In genomic region chr5:114325552-114325951, GRCh38 we compare ENCODE assay signal across 20 cellular contexts. TPM values are rescaled to one million over a fixed set of nuclear protein-coding genes. Genes with fewer than 3 reads are reported as not detected.
DNase-seq lines count a peak whose midpoint lies in the region; ATAC-seq, FAIRE-seq and TF ChIP-seq lines count a peak whose summit lies in the region.
"Had no signal": no experiment of that assay in that cellular context is flagged by ENCODE, and none has a peak within 500 bp of the region (broad histone marks: within the 10 kb centered on the region; RNA-seq: fewer than 3 reads in every experiment).

No MANE protein-coding gene starts in this region.

- no peak overlapping the region for H3K27ac ChIP-seq in breast epithelium
- H3K27ac ChIP-seq in endothelial cell of umbilical vein (ENCODE audit: insufficient read depth, low read depth, low read length): peak overlapping the region; percentile 32
- no peak overlapping the region for H3K27ac ChIP-seq in uterus
- H3K27ac ChIP-seq: adrenal gland, esophagus muscularis mucosa had no signal

- no peak overlapping the region for H3K4me3 Mint-ChIP-seq in MCF 10A (ENCODE audit: unreplicated experiment)
- H3K4me3 Mint-ChIP-seq: activated T-cell treated with anti-CD3 and anti-CD28 coated beads, Interleukin-2, amount 50 U/mL, for 72 hours; GM23338; memory B cell; stimulated activated naive CD8-positive, alpha-beta T cell treated with anti-CD3 and anti-CD28 coated beads, Interleukin-15, amount 100 ng/mL, for 72 hours had no signal

- no peaks in the 10 kb centered on the region for H3K4me1 Mint-ChIP-seq in MCF 10A (ENCODE audit: insufficient read depth, unreplicated experiment)
- H3K4me1 Mint-ChIP-seq: GM23338; memory B cell; stimulated activated naive CD8-positive, alpha-beta T cell treated with anti-CD3 and anti-CD28 coated beads, Interleukin-15, amount 100 ng/mL, for 72 hours had no signal

- no peak overlapping the region for H3K9ac ChIP-seq in endothelial cell of umbilical vein (replicated peaks; ENCODE audit: extremely low read depth, insufficient read depth, low read length)

- DNase-seq in MCF 10A (ENCODE audit: unreplicated experiment) (peak; percentile 10), breast epithelium (ENCODE audit: low spot score in 2 of 2) (no peak), MV-4-11 (lab: John Stamatoyannopoulos, UW) (peak; percentile 4), endothelial cell of umbilical vein (ENCODE audit: low read depth, low spot score) (peak; percentile 98), mucosa of descending colon (peak in 1 of 3 donors; percentile 12), NCI-H128 (lab: John Stamatoyannopoulos, UW; ENCODE audit: unreplicated experiment) (no peak), uterus (no peak)
- DNase-seq in stimulated activated CD4-positive, alpha-beta T cell treated with anti-CD3 and anti-CD28 coated beads, Interleukin-4, amount 100 ng/mL, for 4 hours: no peak
- DNase-seq: activated CD4-positive, alpha-beta T cell treated with anti-CD3 and anti-CD28 coated beads, Interleukin-2, amount 50 U/mL, for 48 hours; activated T-cell treated with anti-CD3 and anti-CD28 coated beads, Interleukin-2, amount 50 U/mL, for 72 hours; cortex of kidney; NCI-H1930; NCI-H774; SHP77 treated with DMSO at 0.1 percent for 48 hours; stimulated activated naive CD8-positive, alpha-beta T cell treated with anti-CD3 and anti-CD28 coated beads, Interleukin-15, amount 100 ng/mL, for 72 hours; T-helper 9 cell had no signal

- H3K4me1 ChIP-seq in breast epithelium (no peaks in the 10 kb centered on the region), endothelial cell of umbilical vein (ENCODE audit: control insufficient read depth, extremely low read depth, insufficient read depth, low read length) (peaks cover 24% of the 10 kb centered on the region), mucosa of descending colon (ENCODE audit: low read depth) (no peaks in the 10 kb centered on the region), uterus (no peaks in the 10 kb centered on the region)
- H3K4me1 ChIP-seq: adrenal gland, esophagus muscularis mucosa had no signal

- no peaks in the 10 kb centered on the region for H4K20me1 ChIP-seq in endothelial cell of umbilical vein (replicated peaks; ENCODE audit: control insufficient read depth, extremely low read depth, insufficient read depth, low read length)

- H2AFZ ChIP-seq in endothelial cell of umbilical vein (ENCODE audit: low read depth, low read length): no peak overlapping the region
- H2AFZ ChIP-seq: GM23338 had no signal

- TF ChIP-seq POLR2A in breast epithelium (IDR thresholded peaks at IDR 0.05): no peak
- no peak for TF ChIP-seq POLR2A in endothelial cell of umbilical vein (IDR thresholded peaks at IDR 0.05; ENCODE audit: low read depth, low read length)
- TF ChIP-seq POLR2A in uterus (IDR thresholded peaks at IDR 0.05): no peak

- H3K36me3 Mint-ChIP-seq in MCF 10A (ENCODE audit: insufficient read depth, unreplicated experiment): no peaks in the 10 kb centered on the region
- H3K36me3 Mint-ChIP-seq: memory B cell had no signal

- no TSS peak for BruUV-seq in MCF 10A (replicated peaks; lab: Mats Ljungman, UMichigan)
- no TSS peak for BruUV-seq in endothelial cell of umbilical vein (replicated peaks; lab: Mats Ljungman, UMichigan)

- no peak overlapping the region for H3K27ac Mint-ChIP-seq in MCF 10A (ENCODE audit: low read depth, unreplicated experiment)
- H3K27ac Mint-ChIP-seq: activated T-cell treated with anti-CD3 and anti-CD28 coated beads, Interleukin-2, amount 50 U/mL, for 72 hours; GM23338; memory B cell; stimulated activated naive CD8-positive, alpha-beta T cell treated with anti-CD3 and anti-CD28 coated beads, Interleukin-15, amount 100 ng/mL, for 72 hours had no signal

- H3K27me3 Mint-ChIP-seq in MCF 10A (ENCODE audit: insufficient read depth, unreplicated experiment): peaks cover 29% of the 10 kb centered on the region
- H3K27me3 Mint-ChIP-seq: stimulated activated naive CD8-positive, alpha-beta T cell treated with anti-CD3 and anti-CD28 coated beads, Interleukin-15, amount 100 ng/mL, for 72 hours had no signal

- no peaks in the 10 kb centered on the region for H3K9me3 Mint-ChIP-seq in MCF 10A (ENCODE audit: unreplicated experiment)
- H3K9me3 Mint-ChIP-seq: GM23338; stimulated activated naive CD8-positive, alpha-beta T cell treated with anti-CD3 and anti-CD28 coated beads, Interleukin-15, amount 100 ng/mL, for 72 hours had no signal

- H3K36me3 ChIP-seq in breast epithelium: no peaks in the 10 kb centered on the region
- H3K36me3 ChIP-seq in endothelial cell of umbilical vein (ENCODE audit: control insufficient read depth in 2 of 2, extremely low read depth in 1 of 2, insufficient read depth in 2 of 2, low read length in 2 of 2): no peaks in the 10 kb centered on the region
- H3K36me3 ChIP-seq in mucosa of descending colon (ENCODE audit: low read depth): no peaks in the 10 kb centered on the region
- no peaks in the 10 kb centered on the region for H3K36me3 ChIP-seq in uterus
- H3K36me3 ChIP-seq: adrenal gland, esophagus muscularis mucosa had no signal

- intact Hi-C loops in MCF 10A (cut with micrococcal nuclease) (no loop called here), breast epithelium (cut with DNase I; ENCODE audit: low total_unique reads) (no loop called here), endothelial cell of umbilical vein (cut with micrococcal nuclease) (loop anchor here (2.0 kb wide), 1 partner anchor 35 kb away; no protein-coding TSS in a partner anchor), mucosa of descending colon (cut with DNase I, micrococcal nuclease) (no loop called here), uterus (cut with DNase I; ENCODE audit: low total_unique reads) (no loop called here)

- no peaks in the 10 kb centered on the region for H3K9me3 ChIP-seq in breast epithelium
- no peaks in the 10 kb centered on the region for H3K9me3 ChIP-seq in endothelial cell of umbilical vein (replicated peaks; ENCODE audit: control insufficient read depth, insufficient read depth, low read length)
- no peaks in the 10 kb centered on the region for H3K9me3 ChIP-seq in mucosa of descending colon
- H3K9me3 ChIP-seq in uterus: no peaks in the 10 kb centered on the region
- H3K9me3 ChIP-seq: adrenal gland, esophagus muscularis mucosa had no signal

- no peak for TF ChIP-seq CTCF in MCF 10A (IDR thresholded peaks at IDR 0.05; ENCODE audit: unreplicated experiment)
- TF ChIP-seq CTCF in breast epithelium (IDR thresholded peaks at IDR 0.05): no peak
- no peak for TF ChIP-seq CTCF in endothelial cell of umbilical vein (IDR thresholded peaks at IDR 0.05; ENCODE audit: extremely low read depth in 1 of 2, insufficient read depth in 1 of 2, low read depth in 1 of 2, low read length in 2 of 2)
- TF ChIP-seq CTCF in mucosa of descending colon (IDR thresholded peaks at IDR 0.05): no peak
- TF ChIP-seq CTCF in uterus (IDR thresholded peaks at IDR 0.05): no peak

- FAIRE-seq in endothelial cell of umbilical vein (lab: Jason Lieb, UNC): peak; percentile 44

- peak; percentile 59 for ATAC-seq in mucosa of descending colon
- ATAC-seq: activated T-cell treated with anti-CD3 and anti-CD28 coated beads, Interleukin-2, amount 50 U/mL, for 72 hours; GM23338; stimulated activated naive CD8-positive, alpha-beta T cell treated with anti-CD3 and anti-CD28 coated beads, Interleukin-15, amount 100 ng/mL, for 72 hours had no signal

- no peaks in the 10 kb centered on the region for H3K9me1 ChIP-seq in endothelial cell of umbilical vein (replicated peaks; ENCODE audit: control insufficient read depth, extremely low read depth, insufficient read depth, low read length)

- H3K79me2 ChIP-seq in endothelial cell of umbilical vein (ENCODE audit: control insufficient read depth, insufficient read depth, low read length): no peaks in the 10 kb centered on the region

- peak overlapping the region; percentile 54 for H3K4me2 ChIP-seq in endothelial cell of umbilical vein (ENCODE audit: insufficient read depth, low read length)
- H3K4me2 ChIP-seq: GM23338 had no signal

- H3K27me3 ChIP-seq in breast epithelium (no peaks in the 10 kb centered on the region), endothelial cell of umbilical vein (ENCODE audit: control insufficient read depth in 2 of 2, insufficient read depth in 2 of 2, low read length in 2 of 2) (no peaks in the 10 kb centered on the region), uterus (no peaks in the 10 kb centered on the region)
- H3K27me3 ChIP-seq: adrenal gland, esophagus muscularis mucosa had no signal

- dilution Hi-C loops in endothelial cell of umbilical vein (cut with MboI; ENCODE audit: extremely low pct_ligation_motif_present, low sequenced_read_pairs): no loop called here

- POLR2A ChIA-PET in MCF 10A (lab: Yijun Ruan, JAX) (no interaction called here), endothelial cell of umbilical vein (lab: Charles Lee) (no interaction called here)

- CTCF ChIA-PET in MCF 10A (lab: Yijun Ruan, JAX) (no interaction called here), endothelial cell of umbilical vein (lab: Charles Lee) (interaction anchor here (0.5 to 1.5 kb wide), 2 partner anchors 12 to 33 kb away, joined by 3 read pairs; no protein-coding TSS in a partner anchor)

- H3K4me3 ChIP-seq in breast epithelium: no peak overlapping the region
- H3K4me3 ChIP-seq in endothelial cell of umbilical vein (replicated peaks in 1 of 3; ENCODE audit: insufficient read depth in 1 of 3, low read depth in 1 of 3, low read length in 3 of 3): no peak overlapping the region
- H3K4me3 ChIP-seq in mucosa of descending colon: no peak overlapping the region
- H3K4me3 ChIP-seq in uterus: no peak overlapping the region
- H3K4me3 ChIP-seq: adrenal gland, esophagus muscularis mucosa, GM23338 had no signal

TF ChIP-seq in endothelial cell of umbilical vein, 7 proteins besides CTCF, POLR2A, EP300 and RAD21 (continues in another document):
- TF ChIP-seq MYC (IDR thresholded peaks at IDR 0.05; ENCODE audit: low read depth, low read length) (no peak), GATA2 (IDR thresholded peaks at IDR 0.05; ENCODE audit: insufficient read depth, insufficient read length, low read depth, low read length) (peak; percentile 35), EZH2 (IDR thresholded peaks at IDR 0.05; ENCODE audit: borderline replicate concordance, low read depth, low read length, severe bottlenecking) (no peak)

RNA-seq across cellular contexts. Expression of gene KCNN2, which starts 36.3 kb away (rescaled TPM):
- total RNA-seq in MCF 10A (2022): not detected in 2 replicates
- total RNA-seq in breast epithelium: under 1 TPM in 2 of 3 donors, not detected in 1; 0.16 to 0.33 TPM
- total RNA-seq in endothelial cell of umbilical vein: 1.3 and 1.9 TPM in 2 replicates
- 0.11 and 0.32 TPM in 2 replicates for polyA plus RNA-seq in endothelial cell of umbilical vein
- 0.12 and 0.17 TPM in 2 replicates for polyA plus RNA-seq in endothelial cell of umbilical vein (2011; cell fraction: cytosol; rRNA removed)
- 0.68 and 0.84 TPM in 2 replicates for polyA plus RNA-seq in endothelial cell of umbilical vein (2011; cell fraction: nucleus; rRNA removed)
- 0.17 TPM in 1 of 2 replicates, not detected in the other for polyA plus RNA-seq in endothelial cell of umbilical vein (2012)
- 0.10 and 0.57 TPM in 2 replicates for polyA minus RNA-seq in endothelial cell of umbilical vein
- not detected for polyA minus RNA-seq in endothelial cell of umbilical vein (2011; cell fraction: cytosol; rRNA and poly(A)+ RNA removed)
- polyA minus RNA-seq in endothelial cell of umbilical vein (2011; cell fraction: nucleus; rRNA and poly(A)+ RNA removed): 0.38 and 1.7 TPM in 2 replicates
- total RNA-seq in mucosa of descending colon: 1 to 10 TPM in 1 of 3 donors, under 1 TPM in 2; 0.48 to 3.5 (median 0.96) TPM
- 1 to 10 TPM; 1.8 to 7.1 (median 4.9) TPM for total RNA-seq in uterus
- total RNA-seq: activated T-cell treated with anti-CD3 and anti-CD28 coated beads, Interleukin-2, amount 50 U/mL, for 72 hours had no signal

Comparison
In these comparisons a context has a peak if more than half of its experiments do, and no peak if none do; other contexts are left out.
1. DNase-seq: peak in MCF 10A (single experiment), MV-4-11 (single experiment) and endothelial cell of umbilical vein (single experiment); none in breast epithelium (0 of 2), NCI-H128 (single experiment), stimulated activated CD4-positive, alpha-beta T cell treated with anti-CD3 and anti-CD28 coated beads, Interleukin-4, amount 100 ng/mL, for 4 hours (0 of 2) and uterus (0 of 2).